1 cellular context compared by ENCODE assay signal in the genomic region with DNA sequence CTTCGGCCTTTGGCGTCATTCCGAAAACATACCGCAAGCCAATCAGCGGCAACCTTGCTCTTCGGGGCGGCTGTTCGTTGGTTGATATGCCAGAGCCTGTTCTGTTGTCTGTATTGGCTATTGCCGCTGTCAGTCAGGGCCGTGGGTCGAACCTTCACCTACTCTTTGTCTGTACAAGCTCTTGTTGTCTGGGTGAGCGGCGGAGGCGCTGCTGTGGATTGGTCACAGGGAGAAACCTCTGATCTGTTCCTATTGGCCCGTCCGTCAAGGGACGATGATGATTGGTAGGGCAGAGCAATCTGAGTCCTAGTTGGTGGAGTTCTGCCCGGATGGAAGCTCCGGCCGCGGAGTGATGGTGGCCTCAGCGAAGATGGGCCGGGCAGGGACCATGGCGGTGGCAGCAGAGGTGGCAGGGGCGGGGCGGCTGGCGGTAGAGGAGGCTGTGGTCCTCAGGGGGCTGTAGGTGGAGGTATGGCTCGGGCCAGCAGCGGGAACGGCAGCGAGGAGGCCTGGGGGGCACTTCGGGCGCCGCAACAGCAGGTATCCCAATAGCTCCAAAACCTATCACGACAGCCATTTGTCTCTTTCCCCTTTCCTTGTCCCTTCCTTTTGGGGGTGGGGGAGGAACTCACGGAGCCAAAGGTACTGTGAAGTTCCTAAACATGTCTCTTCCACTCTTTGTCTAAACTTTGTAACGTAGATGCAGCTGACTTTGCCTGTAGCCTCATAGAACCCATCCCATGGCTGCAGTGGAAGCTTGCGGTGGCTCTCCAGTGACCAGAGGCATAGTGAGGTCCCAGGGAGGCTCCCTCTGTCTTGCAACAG.
TF ChIP-seq lines count a peak whose summit lies in the region.

Gene WBP1 (plus strand): TSS at position 307 of the 825 bp plus-strand sequence. CDS start 165 bp downstream, at position 472.

TF ChIP-seq in HepG2, 621 proteins besides CTCF, POLR2A, EP300 and RAD21 (continued from another document and continues in another):
- TF ChIP-seq PAXIP1 (CRISPR knock-in tag; conservative IDR thresholded peaks at IDR 0.05): no peak; the same call in none of the 2 replicates
- TF ChIP-seq NFYC (CRISPR knock-in tag; IDR thresholded peaks at IDR 0.05): peak; percentile 97
- TF ChIP-seq MLXIP (CRISPR knock-in tag; IDR thresholded peaks at IDR 0.05; ENCODE audit: borderline replicate concordance): no peak
- TF ChIP-seq IKZF4 (CRISPR knock-in tag; IDR thresholded peaks at IDR 0.05; ENCODE audit: borderline replicate concordance, low read depth, not compliant biosample characterization): no peak
- no peak for TF ChIP-seq ZNF576 (CRISPR knock-in tag; IDR thresholded peaks at IDR 0.05)
- no peak for TF ChIP-seq ZFP36L2 (CRISPR knock-in tag; IDR thresholded peaks at IDR 0.05)
- TF ChIP-seq ZNF766 (CRISPR knock-in tag; IDR thresholded peaks at IDR 0.05; ENCODE audit: borderline replicate concordance): no peak
- TF ChIP-seq SOX6 (IDR thresholded peaks at IDR 0.05): no peak
- TF ChIP-seq SOX6 (CRISPR knock-in tag; IDR thresholded peaks at IDR 0.05): no peak; the same call in 1 of the 2 replicates
- TF ChIP-seq, protein P1, sequence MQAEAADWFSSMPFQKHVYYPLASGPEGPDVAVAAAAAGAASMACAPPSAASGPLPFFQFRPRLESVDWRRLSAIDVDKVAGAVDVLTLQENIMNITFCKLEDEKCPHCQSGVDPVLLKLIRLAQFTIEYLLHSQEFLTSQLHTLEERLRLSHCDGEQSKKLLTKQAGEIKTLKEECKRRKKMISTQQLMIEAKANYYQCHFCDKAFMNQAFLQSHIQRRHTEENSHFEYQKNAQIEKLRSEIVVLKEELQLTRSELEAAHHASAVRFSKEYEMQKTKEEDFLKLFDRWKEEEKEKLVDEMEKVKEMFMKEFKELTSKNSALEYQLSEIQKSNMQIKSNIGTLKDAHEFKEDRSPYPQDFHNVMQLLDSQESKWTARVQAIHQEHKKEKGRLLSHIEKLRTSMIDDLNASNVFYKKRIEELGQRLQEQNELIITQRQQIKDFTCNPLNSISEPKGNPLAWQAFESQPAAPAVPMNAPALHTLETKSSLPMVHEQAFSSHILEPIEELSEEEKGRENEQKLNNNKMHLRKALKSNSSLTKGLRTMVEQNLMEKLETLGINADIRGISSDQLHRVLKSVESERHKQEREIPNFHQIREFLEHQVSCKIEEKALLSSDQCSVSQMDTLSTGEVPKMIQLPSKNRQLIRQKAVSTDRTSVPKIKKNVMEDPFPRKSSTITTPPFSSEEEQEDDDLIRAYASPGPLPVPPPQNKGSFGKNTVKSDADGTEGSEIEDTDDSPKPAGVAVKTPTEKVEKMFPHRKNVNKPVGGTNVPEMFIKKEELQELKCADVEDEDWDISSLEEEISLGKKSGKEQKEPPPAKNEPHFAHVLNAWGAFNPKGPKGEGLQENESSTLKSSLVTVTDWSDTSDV (CRISPR knock-in tag; IDR thresholded peaks at IDR 0.05): no peak
- no peak; the same call in 1 of the 2 replicates for TF ChIP-seq SOX5 (CRISPR knock-in tag; IDR thresholded peaks at IDR 0.05; ENCODE audit: borderline replicate concordance)
- no peak for TF ChIP-seq KAT8 (CRISPR knock-in tag; IDR thresholded peaks at IDR 0.05)
- TF ChIP-seq TAF1 (CRISPR knock-in tag; IDR thresholded peaks at IDR 0.05): peak; percentile 52; the same call in 1 of the 2 replicates
- no peak for TF ChIP-seq NKX3-1 (CRISPR knock-in tag; IDR thresholded peaks at IDR 0.05)
- no peak for TF ChIP-seq FOXO1 (CRISPR knock-in tag; IDR thresholded peaks at IDR 0.05)
- TF ChIP-seq ZNF274 (CRISPR knock-in tag; IDR thresholded peaks at IDR 0.05): no peak; the same call in 1 of the 2 replicates
- TF ChIP-seq RARA (CRISPR knock-in tag; IDR thresholded peaks at IDR 0.05): 0 out of 2 replicates have a peak, but pooled peaks have one; percentile 10
- TF ChIP-seq ZNF615 (CRISPR knock-in tag; IDR thresholded peaks at IDR 0.05; ENCODE audit: borderline replicate concordance): 0 out of 2 replicates have a peak, but pooled peaks have one; percentile 30
- no peak for TF ChIP-seq ZKSCAN1 (IDR thresholded peaks at IDR 0.05; ENCODE audit: low read length)
- no peak for TF ChIP-seq NCOA1 (CRISPR knock-in tag; IDR thresholded peaks at IDR 0.05)
- no peak for TF ChIP-seq ZSCAN5A (CRISPR knock-in tag; IDR thresholded peaks at IDR 0.05; ENCODE audit: borderline replicate concordance)
- no peak for TF ChIP-seq ZBTB40 (IDR thresholded peaks at IDR 0.05)
- TF ChIP-seq ZBTB40 (CRISPR knock-in tag; IDR thresholded peaks at IDR 0.05): no peak
- TF ChIP-seq ZNF629 (CRISPR knock-in tag; conservative IDR thresholded peaks at IDR 0.05): no peak
- TF ChIP-seq ZFAT (CRISPR knock-in tag; conservative IDR thresholded peaks at IDR 0.05): no peak
- no peak for TF ChIP-seq ZNF234 (CRISPR knock-in tag; conservative IDR thresholded peaks at IDR 0.05)
- TF ChIP-seq THRA (CRISPR knock-in tag; IDR thresholded peaks at IDR 0.05; ENCODE audit: borderline replicate concordance): no peak
- TF ChIP-seq YEATS4 (CRISPR knock-in tag; IDR thresholded peaks at IDR 0.05; ENCODE audit: borderline replicate concordance): no peak
- TF ChIP-seq ADNP (CRISPR knock-in tag; IDR thresholded peaks at IDR 0.05): no peak
